15 cellular contexts compared by ENCODE assay signal in genomic region chr15:66886686-66887273, GRCh38.
"Had no signal": no experiment of that assay in that cellular context is flagged by ENCODE, and none has a peak within 500 bp of the region (broad histone marks: within the 10 kb centered on the region; RNA-seq: fewer than 3 reads in every experiment).

No MANE protein-coding gene starts in this region.

- ATAC-seq: activated CD4-positive, alpha-beta T cell treated with anti-CD3 and anti-CD28 coated beads for 36 hours; left lung; naive thymus-derived CD8-positive, alpha-beta T cell; stimulated activated naive CD8-positive, alpha-beta T cell treated with anti-CD3 and anti-CD28 coated beads, Interleukin-15, Interleukin-2, amounts not matched to agents 100 U/mL and 50 U/mL, for 24 hours; T-helper 17 cell; upper lobe of right lung had no signal

- H3K4me3 ChIP-seq: dorsolateral prefrontal cortex, left lung, skin epidermis, upper lobe of right lung had no signal

- DNase-seq: activated CD4-positive, alpha-beta memory T cell treated with anti-CD3 and anti-CD28 coated beads for 36 hours; activated CD4-positive, alpha-beta T cell treated with anti-CD3 and anti-CD28 coated beads for 36 hours; activated gamma-delta T cell treated with Interleukin-2 at 50 U/mL for 16 hours; aorta; cerebellar nuclear complex; dorsolateral prefrontal cortex; left lung; naive thymus-derived CD8-positive, alpha-beta T cell; stimulated activated CD4-positive, alpha-beta T cell treated with anti-CD3 and anti-CD28 coated beads, Interleukin-4, amount 100 ng/mL, for 4 hours; stimulated activated CD8-positive, alpha-beta memory T cell treated with anti-CD3 and anti-CD28 coated beads, Interleukin-4, amount 100 ng/mL, for 48 hours; stimulated activated naive CD8-positive, alpha-beta T cell treated with anti-CD3 and anti-CD28 coated beads, Interleukin-15, Interleukin-2, amounts not matched to agents 100 U/mL and 50 U/mL, for 24 hours; T-helper 17 cell; upper lobe of right lung had no signal

- H3K36me3 ChIP-seq: left lung, neutrophil, upper lobe of right lung had no signal

- H3K27me3 ChIP-seq: dorsolateral prefrontal cortex, left lung, neutrophil, upper lobe of right lung had no signal

- H3K9me3 ChIP-seq: upper lobe of right lung had no signal

- H3K27ac ChIP-seq: dorsolateral prefrontal cortex, left lung, neutrophil, skin epidermis, upper lobe of right lung had no signal
